9 cellular contexts compared by ENCODE assay signal in genomic region chr7:105439174-105439893, GRCh38. TPM values are rescaled to one million over a fixed set of nuclear protein-coding genes. Genes with fewer than 3 reads are reported as not detected.
DNase-seq lines count a peak whose midpoint lies in the region; ATAC-seq and TF ChIP-seq lines count a peak whose summit lies in the region.
"Had no signal": no experiment of that assay in that cellular context is flagged by ENCODE, and none has a peak within 500 bp of the region (broad histone marks: within the 10 kb centered on the region; RNA-seq: fewer than 3 reads in every experiment).

No MANE protein-coding gene starts in this region.

- ATAC-seq in lower lobe of right lung (peak; percentile 74 to 87), GM21526 (IDR thresholded peaks at IDR 0.05; ENCODE audit: low FRiP score, unreplicated experiment) (no peak), GM18858 (IDR thresholded peaks at IDR 0.05; ENCODE audit: unreplicated experiment) (no peak), GM21717 (IDR thresholded peaks at IDR 0.05; ENCODE audit: unreplicated experiment) (no peak)

- intact Hi-C loops in lower lobe of right lung (cut with DNase I) = no loop called here

- H3K9me3 ChIP-seq in lower lobe of right lung = no peaks in the 10 kb centered on the region

- H3K4me3 ChIP-seq in lower lobe of right lung = no peak overlapping the region
- H3K4me3 ChIP-seq: SK-N-MC had no signal

- DNase-seq in AG20443 (ENCODE audit: low spot score) (peak; percentile 90), KBM-7 (peak; percentile 31), amniotic stem cell (lab: John Stamatoyannopoulos, UW) (peak; percentile 69), lower lobe of right lung (no peak), NCI-H1048 (lab: John Stamatoyannopoulos, UW) (no peak)

- H3K4me1 ChIP-seq in lower lobe of right lung = no peaks in the 10 kb centered on the region

- TF ChIP-seq CTCF in lower lobe of right lung (IDR thresholded peaks at IDR 0.05) = no peak

- no peaks in the 10 kb centered on the region for H3K27me3 ChIP-seq in lower lobe of right lung (ENCODE audit: low read depth)

- H3K36me3 ChIP-seq in lower lobe of right lung = no peaks in the 10 kb centered on the region

- H3K27ac ChIP-seq in lower lobe of right lung = no peak overlapping the region
- H3K27ac ChIP-seq: SK-N-MC had no signal

- in situ Hi-C loops in KBM-7 (cut with MboI; ENCODE audit: low pct_unique_long_range_greater_than_20kb, low sequenced_read_pairs) = no loop called here

RNA-seq across cellular contexts. Expression of gene SRPK2, which starts 50.6 kb away (rescaled TPM):
- 43.2 TPM for total RNA-seq in lower lobe of right lung

Comparison
In these comparisons a context has a peak if more than half of its experiments do, and no peak if none do; other contexts are left out.
1. DNase-seq: peak in AG20443 (single experiment), KBM-7 (single experiment) and amniotic stem cell (single experiment); none in lower lobe of right lung (single experiment) and NCI-H1048 (single experiment).
2. ATAC-seq: peak in lower lobe of right lung (2 of 2); none in GM21526 (single experiment), GM18858 (single experiment) and GM21717 (single experiment).